In genomic region chr6:167341665-167342655, GRCh38 we compare ENCODE assay signal across 1 cellular context.
TF ChIP-seq lines count a peak whose summit lies in the region.

No MANE protein-coding gene starts in this region.

TF ChIP-seq in HepG2, 621 proteins besides CTCF, POLR2A, EP300 and RAD21 (continued from another document and continues in another):
- TF ChIP-seq AKNA (CRISPR knock-in tag; IDR thresholded peaks at IDR 0.05; ENCODE audit: borderline replicate concordance) (no peak), WIZ (CRISPR knock-in tag; IDR thresholded peaks at IDR 0.05) (no peak), ZXDC (CRISPR knock-in tag; IDR thresholded peaks at IDR 0.05) (no peak; the same call in 1 of the 2 replicates), ONECUT2 (CRISPR knock-in tag; IDR thresholded peaks at IDR 0.05) (peak; percentile 54; the same call in 1 of the 2 replicates), HINFP (CRISPR knock-in tag; IDR thresholded peaks at IDR 0.05; ENCODE audit: low read depth) (no peak), ADNP (CRISPR knock-in tag; IDR thresholded peaks at IDR 0.05) (no peak), NFE2L2 (IDR thresholded peaks at IDR 0.05; ENCODE audit: low read length) (no peak), FOXK2 (IDR thresholded peaks at IDR 0.05) (peak; percentile 90), ZNF501 (CRISPR knock-in tag; IDR thresholded peaks at IDR 0.05) (no peak), ASH2L (IDR thresholded peaks at IDR 0.05; ENCODE audit: insufficient read length, low read depth, low read length) (peak; percentile 93), ZFP36 (IDR thresholded peaks at IDR 0.05; ENCODE audit: borderline replicate concordance, low read depth, low read length, partially characterized antibody) (no peak), ATF7 (IDR thresholded peaks at IDR 0.05) (peak; percentile 93), ATF7 (CRISPR knock-in tag; IDR thresholded peaks at IDR 0.05) (peak; percentile 93), ZZZ3 (CRISPR knock-in tag; IDR thresholded peaks at IDR 0.05; ENCODE audit: borderline replicate concordance) (no peak), SAP130 (CRISPR knock-in tag; IDR thresholded peaks at IDR 0.05; ENCODE audit: low read depth) (peak; percentile 98), TFDP2 (CRISPR knock-in tag; IDR thresholded peaks at IDR 0.05) (0 out of 2 replicates have a peak, but pooled peaks have one; percentile 2), ZNF318 (CRISPR knock-in tag; IDR thresholded peaks at IDR 0.05) (no peak), TOE1 (CRISPR knock-in tag; IDR thresholded peaks at IDR 0.05) (peak; percentile 90; the same call in 1 of the 2 replicates), KLF11 (CRISPR knock-in tag; IDR thresholded peaks at IDR 0.05) (peak; percentile 81; the same call in 1 of the 2 replicates), HIC2 (CRISPR knock-in tag; IDR thresholded peaks at IDR 0.05; ENCODE audit: low read depth) (no peak), ZNF841 (CRISPR knock-in tag; IDR thresholded peaks at IDR 0.05; ENCODE audit: borderline replicate concordance) (no peak), FOXM1 (CRISPR knock-in tag; IDR thresholded peaks at IDR 0.05) (no peak), RXRA (CRISPR knock-in tag; IDR thresholded peaks at IDR 0.05) (peak; percentile 98; the same call in 1 of the 2 replicates), CREB3 (CRISPR knock-in tag; IDR thresholded peaks at IDR 0.05) (no peak), ATF2 (CRISPR knock-in tag; IDR thresholded peaks at IDR 0.05) (peak; percentile 99), CEBPG (CRISPR knock-in tag; IDR thresholded peaks at IDR 0.05) (peak; percentile 81), SMARCC2 (IDR thresholded peaks at IDR 0.05) (peak; percentile 84; the same call in 1 of the 2 replicates), NR2F1 (CRISPR knock-in tag; IDR thresholded peaks at IDR 0.05) (peak; percentile 100), AHR (CRISPR knock-in tag; IDR thresholded peaks at IDR 0.05) (peak; percentile 74; the same call in 1 of the 2 replicates), HOXA3 (CRISPR knock-in tag; IDR thresholded peaks at IDR 0.05) (peak; percentile 97)
